In genomic region chr1:94143173-94143808, GRCh38 we compare ENCODE assay signal across 20 cellular contexts. TPM values are rescaled to one million over a fixed set of nuclear protein-coding genes. Genes with fewer than 3 reads are reported as not detected.
DNase-seq lines count a peak whose midpoint lies in the region; ATAC-seq and TF ChIP-seq lines count a peak whose summit lies in the region.
"Had no signal": no experiment of that assay in that cellular context is flagged by ENCODE, and none has a peak within 500 bp of the region (broad histone marks: within the 10 kb centered on the region; RNA-seq: fewer than 3 reads in every experiment).

No MANE protein-coding gene starts in this region.

- H3K27me3 ChIP-seq in adipocyte (replicated peaks; ENCODE audit: control insufficient read depth, insufficient read depth, low read length), result no peaks in the 10 kb centered on the region
- H3K27me3 ChIP-seq: gastroesophageal sphincter, tibial artery had no signal

- H3K4me1 ChIP-seq in adipocyte (ENCODE audit: control insufficient read depth, insufficient read depth, low read length), result peaks cover 22% of the 10 kb centered on the region
- H3K4me1 ChIP-seq: gastroesophageal sphincter had no signal

- no peak overlapping the region for H3K9ac ChIP-seq in adipocyte (ENCODE audit: low read length)

- TF ChIP-seq CTCF in fibroblast of villous mesenchyme (IDR thresholded peaks at IDR 0.05; ENCODE audit: insufficient read depth, low read depth, low read length), result no peak

- no peak for DNase-seq in left ventricle myocardium superior
- DNase-seq in Right ventricle myocardium inferior (ENCODE audit: missing footprints), result no peak
- DNase-seq in adipocyte (ENCODE audit: low read depth), result peak; percentile 44
- DNase-seq in fibroblast of villous mesenchyme (ENCODE audit: low read depth), result peak; percentile 42
- DNase-seq in pons (ENCODE audit: low spot score), result no peak
- DNase-seq: activated CD4-positive, alpha-beta T cell treated with anti-CD3 and anti-CD28 coated beads, Interleukin-2, amount 10 ng/mL, durations not matched to agents 24 days and 14 days; activated naive CD4-positive, alpha-beta T cell treated with anti-CD3 and anti-CD28 coated beads, Interleukin-2, amount 10 ng/mL, durations not matched to agents 7 days and 5 days; central memory CD4-positive, alpha-beta T cell; effector CD8-positive, alpha-beta T cell; H7; mammary epithelial cell; NCI-H1930; NCI-H446; stimulated activated naive CD8-positive, alpha-beta T cell treated with anti-CD3 and anti-CD28 coated beads, Interleukin-15, amount 100 ng/mL, for 72 hours; T-helper 2 cell; tibial artery had no signal

- intact Hi-C loops in left ventricle myocardium superior (cut with micrococcal nuclease), result no loop called here
- intact Hi-C loops in Right ventricle myocardium inferior (cut with DNase I), result no loop called here

- H3K4me3 ChIP-seq in adipocyte (ENCODE audit: low read length) (no peak overlapping the region), fibroblast of villous mesenchyme (ENCODE audit: low read depth, low read length) (no peak overlapping the region)
- H3K4me3 ChIP-seq: gastroesophageal sphincter, tibial artery had no signal

- no peaks in the 10 kb centered on the region for H3K36me3 ChIP-seq in adipocyte (ENCODE audit: control insufficient read depth, insufficient read depth, low read length, severe bottlenecking)
- H3K36me3 ChIP-seq: gastroesophageal sphincter, tibial artery had no signal

- peak; percentile 46 for ATAC-seq in left ventricle myocardium superior
- no peak for ATAC-seq in Right ventricle myocardium inferior
- ATAC-seq in HG02840 (IDR thresholded peaks at IDR 0.05; ENCODE audit: low FRiP score, unreplicated experiment), result no peak
- ATAC-seq in HG03280 (IDR thresholded peaks at IDR 0.05; ENCODE audit: unreplicated experiment), result no peak
- ATAC-seq in GM21515 (IDR thresholded peaks at IDR 0.05; ENCODE audit: unreplicated experiment), result no peak
- ATAC-seq: gastroesophageal sphincter; stimulated activated naive CD8-positive, alpha-beta T cell treated with anti-CD3 and anti-CD28 coated beads, Interleukin-15, amount 100 ng/mL, for 72 hours had no signal

- H3K9me3 ChIP-seq in adipocyte (ENCODE audit: control insufficient read depth, low read length), result no peaks in the 10 kb centered on the region
- H3K9me3 ChIP-seq: gastroesophageal sphincter, tibial artery had no signal

RNA-seq across cellular contexts. Expression of gene ABCA4, which starts 22.3 kb away (rescaled TPM):
- total RNA-seq in left ventricle myocardium superior (0.55 TPM), Right ventricle myocardium inferior (0.11 TPM), fibroblast of villous mesenchyme (0.43 and 0.64 TPM in 2 replicates)

Comparison
In these comparisons a context has a peak if more than half of its experiments do, and no peak if none do; other contexts are left out.
1. DNase-seq: peak in adipocyte (single experiment) and fibroblast of villous mesenchyme (single experiment); none in left ventricle myocardium superior (single experiment), Right ventricle myocardium inferior (single experiment) and pons (single experiment).